ENCODE assay signal across 8 cellular contexts in the genomic region with DNA sequence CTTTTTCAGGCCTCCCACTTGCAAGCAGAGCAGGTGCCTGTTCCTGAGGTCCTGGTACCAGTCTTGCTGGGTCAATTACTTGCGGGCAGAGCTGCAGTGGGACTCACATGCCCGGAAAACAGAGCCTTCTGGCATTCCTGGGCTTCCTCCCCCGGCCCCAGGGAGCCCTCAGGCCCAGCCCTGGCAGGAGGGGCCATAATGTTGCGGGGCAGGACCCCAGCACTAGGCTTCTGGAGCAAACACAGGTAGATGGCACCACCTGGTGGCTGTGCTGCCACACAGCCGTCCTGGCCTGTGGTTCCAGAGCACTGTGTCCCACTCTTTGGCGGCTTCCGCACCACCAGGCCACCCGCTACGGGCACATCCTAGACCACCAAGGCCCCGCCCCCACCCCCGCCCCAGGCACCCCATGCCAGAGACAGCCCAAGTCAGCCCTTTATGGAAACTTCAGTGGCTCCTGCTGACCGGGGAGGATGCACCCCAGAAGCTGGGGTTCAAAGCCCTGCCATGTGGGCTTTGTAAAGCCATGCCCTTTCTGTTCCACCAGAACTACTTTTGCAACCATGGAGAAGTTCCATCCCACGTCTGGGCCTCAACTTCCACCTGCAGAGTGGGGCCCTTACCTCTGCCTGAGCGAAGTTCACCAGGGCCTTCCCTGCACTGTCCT. TPM values are rescaled to one million over a fixed set of nuclear protein-coding genes. Genes with fewer than 3 reads are reported as not detected.
A peak's percentile ranks its signal among the peaks of the same experiment; 100 is the strongest.
DNase-seq lines count a peak whose midpoint lies in the region; ATAC-seq and TF ChIP-seq lines count a peak whose summit lies in the region.
"Not testable (repeated sequence)": the region's sequence is repeated elsewhere in the genome, so short reads cannot be mapped to it uniquely, and the experiment has no call there.

No MANE protein-coding gene starts in this region.

- not testable (repeated sequence) for H3K27ac Mint-ChIP-seq in activated B cell treated with CpG ODN at 0.5 μM for 24 hours

- not testable (repeated sequence) for H3K4me3 Mint-ChIP-seq in activated B cell treated with CpG ODN at 0.5 μM for 24 hours

- intact Hi-C loops in activated B cell treated with CpG ODN at 0.5 μM for 24 hours (cut with micrococcal nuclease) (loop anchor here (1.0 to 10.0 kb wide), 4 partner anchors 174 to 654 kb away; a partner anchor contains a TSS), Right ventricle myocardium inferior (cut with DNase I) (loop anchor here (2.0 kb wide), 1 partner anchor 315 kb away; a partner anchor contains a TSS)

- H3K9me3 Mint-ChIP-seq in activated B cell treated with CpG ODN at 0.5 μM for 24 hours, result not testable (repeated sequence)

- DNase-seq in Caki2 (ENCODE audit: low read depth) (peak; percentile 35), NCI-H69 (lab: John Stamatoyannopoulos, UW) (peak; percentile 61), activated B cell treated with CpG ODN at 0.5 μM for 24 hours (peak; percentile 63), amygdala (lab: John Stamatoyannopoulos, UW) (peak in 35 of 56 donors; percentile 9 to 73 (median 26)), nucleus accumbens (lab: John Stamatoyannopoulos, UW) (peak in 44 of 56 donors; percentile 12 to 73 (median 34))
- DNase-seq in Right ventricle myocardium inferior (ENCODE audit: missing footprints), result not testable (repeated sequence)
- peak; percentile 41 to 52 for DNase-seq in stimulated activated CD8-positive, alpha-beta memory T cell treated with anti-CD3 and anti-CD28 coated beads, Interleukin-7, amount 100 ng/mL, for 48 hours (ENCODE audit: extremely low read depth in 1 of 2, low read depth in 1 of 2)

- not testable (repeated sequence) for H3K4me1 Mint-ChIP-seq in activated B cell treated with CpG ODN at 0.5 μM for 24 hours

- CTCF ChIA-PET in activated B cell treated with CpG ODN at 0.5 μM for 24 hours (lab: Charles Lee), result interaction anchor here (0.9 to 2.6 kb wide), 3 partner anchors 175 to 317 kb away, joined by 5 to 21 read pairs (median 5); no protein-coding TSS in a partner anchor

- POLR2A ChIA-PET in activated B cell treated with CpG ODN at 0.5 μM for 24 hours (lab: Charles Lee), result interaction anchor here (0.7 kb wide), 1 partner anchor 316 kb away, joined by 4 read pairs; no protein-coding TSS in a partner anchor

- not testable (repeated sequence) for H3K36me3 Mint-ChIP-seq in activated B cell treated with CpG ODN at 0.5 μM for 24 hours (ENCODE audit: low read depth)

- ATAC-seq in HG03342 (IDR thresholded peaks at IDR 0.05; ENCODE audit: unreplicated experiment) (peak; percentile 62), activated B cell treated with CpG ODN at 0.5 μM for 24 hours (ENCODE audit: low read depth) (peak; percentile 84), Right ventricle myocardium inferior (peak; percentile 77)

- in situ Hi-C loops in Caki2 (cut with HindIII; ENCODE audit: low pct_unique_long_range_greater_than_20kb, low sequenced_read_pairs), result not testable (repeated sequence)

- TF ChIP-seq CTCF in activated B cell treated with CpG ODN at 0.5 μM for 24 hours (IDR thresholded peaks at IDR 0.05), result not testable (repeated sequence)

- not testable (repeated sequence) for H3K27me3 Mint-ChIP-seq in activated B cell treated with CpG ODN at 0.5 μM for 24 hours

RNA-seq across cellular contexts. Expression of a gene that starts 28.9 kb away (rescaled TPM):
- total RNA-seq in Caki2 (2014; rRNA removed; shearing (Covaris generic); ENCODE audit: low replicate concordance), result 0.03 and 0.20 TPM in 2 replicates
- total RNA-seq in activated B cell treated with CpG ODN at 0.5 μM for 24 hours, result not detected in 2 replicates
- 7.8 TPM for total RNA-seq in Right ventricle myocardium inferior

RNA-seq across cellular contexts. Expression of a gene that starts 36.1 kb away (rescaled TPM):
- total RNA-seq in Caki2 (2014; rRNA removed; shearing (Covaris generic); ENCODE audit: low replicate concordance), result 9.0 and 10.2 TPM in 2 replicates
- total RNA-seq in activated B cell treated with CpG ODN at 0.5 μM for 24 hours, result 0.22 and 0.34 TPM in 2 replicates
- 13.3 TPM for total RNA-seq in Right ventricle myocardium inferior

RNA-seq across cellular contexts. Expression of a gene that starts 43.8 kb away (rescaled TPM):
- 52.3 and 76.2 TPM in 2 replicates for total RNA-seq in Caki2 (2014; rRNA removed; shearing (Covaris generic); ENCODE audit: low replicate concordance)
- total RNA-seq in activated B cell treated with CpG ODN at 0.5 μM for 24 hours, result 65.6 and 72.6 TPM in 2 replicates
- total RNA-seq in Right ventricle myocardium inferior, result 43.3 TPM

RNA-seq across cellular contexts. Expression of a gene that starts 58.3 kb away (rescaled TPM):
- total RNA-seq in Caki2 (2014; rRNA removed; shearing (Covaris generic); ENCODE audit: low replicate concordance), result 37.9 and 38.7 TPM in 2 replicates
- total RNA-seq in activated B cell treated with CpG ODN at 0.5 μM for 24 hours (20.5 and 20.8 TPM in 2 replicates), Right ventricle myocardium inferior (19.4 TPM)
